ENCODE assay signal across 31 cellular contexts in the genomic region with DNA sequence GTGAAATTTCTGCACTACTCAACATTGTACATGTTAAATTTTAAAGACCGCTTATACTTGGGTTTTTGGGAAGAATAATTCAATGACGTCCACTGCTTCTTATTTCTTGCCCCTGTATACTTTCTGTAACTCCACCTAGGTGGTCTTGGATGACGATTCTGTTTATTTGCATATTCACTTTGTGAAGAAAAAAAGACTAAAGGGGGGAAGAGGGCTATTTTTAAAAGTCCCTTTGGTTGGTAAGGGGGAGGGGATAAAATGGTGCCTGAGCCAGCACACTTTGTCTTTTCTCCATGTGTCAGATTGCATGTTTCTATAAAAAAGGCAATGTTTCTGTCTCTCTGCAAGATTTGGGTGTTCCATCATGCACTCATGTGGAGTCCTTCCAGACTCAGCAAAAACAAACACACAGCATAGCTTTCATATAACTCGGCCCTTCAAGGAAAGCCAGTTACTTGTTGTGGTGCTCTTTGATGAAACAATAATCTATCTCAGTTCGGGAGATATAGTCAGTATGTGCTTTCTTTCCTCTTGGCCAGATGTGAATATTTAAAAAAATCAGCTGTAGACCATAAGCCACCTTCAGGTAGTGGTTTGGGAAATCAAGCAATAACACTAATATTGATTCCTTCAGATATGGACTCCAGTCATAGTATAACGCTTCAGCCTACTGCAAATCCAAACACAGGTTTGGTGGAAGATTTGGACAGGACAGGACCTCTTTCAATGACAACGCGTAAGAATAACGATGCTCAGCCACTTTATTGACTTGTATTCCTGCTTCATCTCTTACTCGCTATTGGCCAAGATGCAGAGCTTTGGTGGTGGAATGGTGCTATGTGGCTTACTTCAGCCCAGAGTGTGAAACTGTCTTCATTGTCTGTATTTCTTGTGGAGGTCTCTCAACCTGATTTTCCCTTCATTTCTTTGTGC.
DNase-seq lines count a peak whose midpoint lies in the region; ATAC-seq and TF ChIP-seq lines count a peak whose summit lies in the region.
"Had no signal": no experiment of that assay in that cellular context is flagged by ENCODE, and none has a peak within 500 bp of the region (broad histone marks: within the 10 kb centered on the region; RNA-seq: fewer than 3 reads in every experiment).

No MANE protein-coding gene starts in this region.

- no peak for TF ChIP-seq CTCF in Panc1 (IDR thresholded peaks at IDR 0.05)

- no peaks in the 10 kb centered on the region for H3K9me3 ChIP-seq in Panc1 (ENCODE audit: control insufficient read depth, insufficient read depth, low read depth, low read length)
- H3K9me3 ChIP-seq: body of pancreas, gastrocnemius medialis had no signal

- no peaks in the 10 kb centered on the region for H3K27me3 ChIP-seq in Panc1 (ENCODE audit: control insufficient read depth, insufficient read depth, low read length)
- H3K27me3 ChIP-seq: BLaER1, body of pancreas, gastrocnemius medialis, right atrium auricular region, spleen had no signal

- peaks cover 72% of the 10 kb centered on the region for H3K4me1 ChIP-seq in Panc1 (ENCODE audit: control insufficient read depth, insufficient read depth, low read length)
- H3K4me1 ChIP-seq: BLaER1, gastrocnemius medialis, left ventricle myocardium inferior, parathyroid adenoma, right atrium auricular region had no signal

- no peak for ATAC-seq in activated naive CD4-positive, alpha-beta T cell treated with anti-CD3 and anti-CD28 coated beads, Interleukin-2, amount 50 U/mL, for 72 hours
- ATAC-seq in Panc1 (0 out of 2 replicates have a peak, but pooled peaks have one; percentile 5), HG02610 (IDR thresholded peaks at IDR 0.05; ENCODE audit: unreplicated experiment) (no peak)
- ATAC-seq in central memory CD8-positive, alpha-beta T cell (replicated peaks; ENCODE audit: extremely low read depth, poor library complexity, severe bottlenecking) = no peak
- ATAC-seq in stimulated activated effector memory CD8-positive, alpha-beta T cell treated with anti-CD3 and anti-CD28 coated beads, Interleukin-12 subunit alpha, Interleukin-12 subunit beta, amount 100 ng/mL, for 72 hours = no peak
- ATAC-seq: body of pancreas, gastrocnemius medialis, SK-N-SH treated with all-trans-retinoic acid at 6 μM for 48 hours had no signal

- H3K4me3 Mint-ChIP-seq in central memory CD8-positive, alpha-beta T cell = no peak overlapping the region
- H3K4me3 Mint-ChIP-seq in stimulated activated effector memory CD8-positive, alpha-beta T cell treated with anti-CD3 and anti-CD28 coated beads, Interleukin-12 subunit alpha, Interleukin-12 subunit beta, amount 100 ng/mL, for 72 hours = no peak overlapping the region
- H3K4me3 Mint-ChIP-seq in activated T-helper 2 cell treated with anti-CD3 and anti-CD28 coated beads, Interferon-gamma antibody, Interleukin-2, Interleukin-4, amounts not matched to agents 10 μg/mL and 5 μg/mL and 100 μg/mL, durations not matched to agents 14 hours and 24 hours and 36 hours (ENCODE audit: low read depth) = no peak overlapping the region
- H3K4me3 Mint-ChIP-seq: activated CD4-positive, alpha-beta memory T cell treated with anti-CD3 and anti-CD28 coated beads, Interleukin-2, amount 10 ng/mL, durations not matched to agents 7 days and 5 days; immature natural killer cell; mesothelial cell of epicardium; nephron had no signal

- in situ Hi-C loops in Panc1 (cut with HindIII; ENCODE audit: low pct_unique_long_range_greater_than_20kb, low sequenced_read_pairs) = no loop called here

- H3K36me3 Mint-ChIP-seq in activated naive CD4-positive, alpha-beta T cell treated with anti-CD3 and anti-CD28 coated beads, Interleukin-2, amount 50 U/mL, for 72 hours = peaks cover 69 to 99% of the 10 kb centered on the region in 2 donors
- H3K36me3 Mint-ChIP-seq in central memory CD8-positive, alpha-beta T cell (ENCODE audit: insufficient read depth) = peaks cover 74% of the 10 kb centered on the region
- peaks cover 100% of the 10 kb centered on the region for H3K36me3 Mint-ChIP-seq in stimulated activated effector memory CD8-positive, alpha-beta T cell treated with anti-CD3 and anti-CD28 coated beads, Interleukin-12 subunit alpha, Interleukin-12 subunit beta, amount 100 ng/mL, for 72 hours
- peaks cover 98% of the 10 kb centered on the region for H3K36me3 Mint-ChIP-seq in activated T-helper 2 cell treated with anti-CD3 and anti-CD28 coated beads, Interferon-gamma antibody, Interleukin-2, Interleukin-4, amounts not matched to agents 10 μg/mL and 5 μg/mL and 100 μg/mL, durations not matched to agents 14 hours and 24 hours and 36 hours (ENCODE audit: low read depth)
- H3K36me3 Mint-ChIP-seq: mesothelial cell of epicardium had no signal

- intact Hi-C loops in Panc1 (cut with micrococcal nuclease; ENCODE audit: unreplicated experiment) = no loop called here
- intact Hi-C loops in activated T-helper 2 cell treated with anti-CD3 and anti-CD28 coated beads, Interferon-gamma antibody, Interleukin-2, Interleukin-4, amounts not matched to agents 10 μg/mL and 5 μg/mL and 100 μg/mL, durations not matched to agents 14 hours and 24 hours and 36 hours (cut with micrococcal nuclease) = no loop called here

- POLR2A ChIA-PET in Panc1 (lab: Charles Lee) = no interaction called here

- no peaks in the 10 kb centered on the region for H3K27me3 Mint-ChIP-seq in central memory CD8-positive, alpha-beta T cell
- H3K27me3 Mint-ChIP-seq in activated T-helper 2 cell treated with anti-CD3 and anti-CD28 coated beads, Interferon-gamma antibody, Interleukin-2, Interleukin-4, amounts not matched to agents 10 μg/mL and 5 μg/mL and 100 μg/mL, durations not matched to agents 14 hours and 24 hours and 36 hours (ENCODE audit: low read depth) = no peaks in the 10 kb centered on the region
- H3K27me3 Mint-ChIP-seq: activated CD4-positive, alpha-beta memory T cell treated with anti-CD3 and anti-CD28 coated beads, Interleukin-2, amount 10 ng/mL, durations not matched to agents 7 days and 5 days had no signal

- CTCF ChIA-PET in Panc1 (lab: Charles Lee) = no interaction called here

- H3K27ac ChIP-seq in Panc1 (ENCODE audit: low read length) = peak overlapping the region; percentile 73
- H3K27ac ChIP-seq: BLaER1, body of pancreas, gastrocnemius medialis, left ventricle myocardium inferior, parathyroid adenoma, right atrium auricular region, spleen had no signal

- H3K27ac Mint-ChIP-seq in activated naive CD4-positive, alpha-beta T cell treated with anti-CD3 and anti-CD28 coated beads, Interleukin-2, amount 50 U/mL, for 72 hours = peak overlapping the region; percentile 50 to 73
- peak overlapping the region; percentile 59 for H3K27ac Mint-ChIP-seq in central memory CD8-positive, alpha-beta T cell (ENCODE audit: low read depth)
- H3K27ac Mint-ChIP-seq in stimulated activated effector memory CD8-positive, alpha-beta T cell treated with anti-CD3 and anti-CD28 coated beads, Interleukin-12 subunit alpha, Interleukin-12 subunit beta, amount 100 ng/mL, for 72 hours = peak overlapping the region; percentile 23
- no peak overlapping the region for H3K27ac Mint-ChIP-seq in activated T-helper 2 cell treated with anti-CD3 and anti-CD28 coated beads, Interferon-gamma antibody, Interleukin-2, Interleukin-4, amounts not matched to agents 10 μg/mL and 5 μg/mL and 100 μg/mL, durations not matched to agents 14 hours and 24 hours and 36 hours
- H3K27ac Mint-ChIP-seq: mesothelial cell of epicardium, nephron had no signal

- H3K4me3 ChIP-seq in Panc1 (ENCODE audit: low read depth in 2 of 2, low read length in 2 of 2) = no peak overlapping the region
- H3K4me3 ChIP-seq: BLaER1, body of pancreas, gastrocnemius medialis, left ventricle myocardium inferior, right atrium auricular region, spleen had no signal

- no peak for DNase-seq in activated naive CD4-positive, alpha-beta T cell treated with anti-CD3 and anti-CD28 coated beads, Interleukin-2, amount 50 U/mL, for 72 hours (ENCODE audit: low spot score in 2 of 2)
- DNase-seq in activated naive CD4-positive, alpha-beta T cell treated with anti-CD3 and anti-CD28 coated beads, Interleukin-2, amount 50 U/mL, for 16 hours = no peak
- DNase-seq in Panc1 (ENCODE audit: low read depth, low spot score) (no peak), kidney glomerular epithelial cell (lab: John Stamatoyannopoulos, UW) (no peak)
- DNase-seq in central memory CD8-positive, alpha-beta T cell (ENCODE audit: low spot score in 2 of 2) = no peak
- no peak for DNase-seq in stimulated activated effector memory CD8-positive, alpha-beta T cell treated with anti-CD3 and anti-CD28 coated beads, Interleukin-12 subunit alpha, Interleukin-12 subunit beta, amount 100 ng/mL, for 72 hours (ENCODE audit: low spot score in 2 of 2)
- no peak for DNase-seq in activated T-helper 2 cell treated with anti-CD3 and anti-CD28 coated beads, Interferon-gamma antibody, Interleukin-2, Interleukin-4, amounts not matched to agents 10 μg/mL and 5 μg/mL and 100 μg/mL, durations not matched to agents 14 hours and 24 hours and 36 hours (ENCODE audit: low spot score)
- DNase-seq: activated CD4-positive, alpha-beta memory T cell treated with anti-CD3 and anti-CD28 coated beads, Interleukin-2, amount 10 ng/mL, durations not matched to agents 7 days and 5 days; activated CD4-positive, CD25-positive, alpha-beta regulatory T cell; activated naive CD4-positive, alpha-beta T cell; body of pancreas; effector memory CD4-positive, alpha-beta T cell; gastrocnemius medialis; hippocampal formation; immature natural killer cell; left ventricle myocardium inferior; NCI-H1105 treated with DMSO at 0.1 percent for 48 hours; NCI-H2081; NCI-H345; NCI-H774; spleen; stimulated activated CD4-positive, alpha-beta T cell treated with anti-CD3 and anti-CD28 coated beads, Interleukin-4, amount 100 ng/mL, for 1 hour; stimulated activated naive CD4-positive, alpha-beta T cell; T1000 had no signal

- H3K9me3 Mint-ChIP-seq in activated naive CD4-positive, alpha-beta T cell treated with anti-CD3 and anti-CD28 coated beads, Interleukin-2, amount 50 U/mL, for 72 hours = peaks cover 4 to 9% of the 10 kb centered on the region in 2 donors
- H3K9me3 Mint-ChIP-seq in central memory CD8-positive, alpha-beta T cell = no peaks in the 10 kb centered on the region
- no peaks in the 10 kb centered on the region for H3K9me3 Mint-ChIP-seq in stimulated activated effector memory CD8-positive, alpha-beta T cell treated with anti-CD3 and anti-CD28 coated beads, Interleukin-12 subunit alpha, Interleukin-12 subunit beta, amount 100 ng/mL, for 72 hours
- peaks cover 31% of the 10 kb centered on the region for H3K9me3 Mint-ChIP-seq in activated T-helper 2 cell treated with anti-CD3 and anti-CD28 coated beads, Interferon-gamma antibody, Interleukin-2, Interleukin-4, amounts not matched to agents 10 μg/mL and 5 μg/mL and 100 μg/mL, durations not matched to agents 14 hours and 24 hours and 36 hours

- H3K4me1 Mint-ChIP-seq in central memory CD8-positive, alpha-beta T cell = peaks cover 42% of the 10 kb centered on the region
- peaks cover 7% of the 10 kb centered on the region for H3K4me1 Mint-ChIP-seq in stimulated activated effector memory CD8-positive, alpha-beta T cell treated with anti-CD3 and anti-CD28 coated beads, Interleukin-12 subunit alpha, Interleukin-12 subunit beta, amount 100 ng/mL, for 72 hours
- peaks cover 3% of the 10 kb centered on the region for H3K4me1 Mint-ChIP-seq in activated T-helper 2 cell treated with anti-CD3 and anti-CD28 coated beads, Interferon-gamma antibody, Interleukin-2, Interleukin-4, amounts not matched to agents 10 μg/mL and 5 μg/mL and 100 μg/mL, durations not matched to agents 14 hours and 24 hours and 36 hours (ENCODE audit: low read depth)
- H3K4me1 Mint-ChIP-seq: mesothelial cell of epicardium, nephron had no signal

- H3K36me3 ChIP-seq in Panc1 (ENCODE audit: control insufficient read depth, insufficient read depth, low read length) = peaks cover 56% of the 10 kb centered on the region

- no TSS peak for BruUV-seq in Panc1 (replicated peaks; lab: Mats Ljungman, UMichigan)
